ENCODE assay signal across 15 cellular contexts in genomic region chr2:28644760-28645159, GRCh38.
DNase-seq lines count a peak whose midpoint lies in the region; ATAC-seq, FAIRE-seq and TF ChIP-seq lines count a peak whose summit lies in the region.
"Had no signal": no experiment of that assay in that cellular context is flagged by ENCODE, and none has a peak within 500 bp of the region (broad histone marks: within the 10 kb centered on the region; RNA-seq: fewer than 3 reads in every experiment).

No MANE protein-coding gene starts in this region.

- peak; percentile 13 for ATAC-seq in thoracic aorta (ENCODE audit: insufficient number of reproducible peaks, low FRiP score, low read depth)
- ATAC-seq: activated CD8-positive, alpha-beta T cell treated with anti-CD3 and anti-CD28 coated beads, Interleukin-2, amount 10 ng/mL, durations not matched to agents 7 days and 5 days had no signal

- TF ChIP-seq CTCF in H1 (IDR thresholded peaks at IDR 0.05; ENCODE audit: control extremely low read depth in 1 of 3, insufficient read depth in 1 of 3, low read depth in 1 of 3, low read length in 3 of 3) (no peak), thoracic aorta (IDR thresholded peaks at IDR 0.05) (no peak)

- no peak overlapping the region for H3K9ac ChIP-seq in H1 (replicated peaks in 1 of 4; ENCODE audit: extremely low read depth in 1 of 4, low read depth in 3 of 4, low read length in 3 of 4)
- H3K9ac ChIP-seq in mesendoderm (ENCODE audit: low read length) = no peak overlapping the region

- no peak for TF ChIP-seq RAD21 in H1 (IDR thresholded peaks at IDR 0.05 in 1 of 2, conservative IDR thresholded peaks at IDR 0.05 in 1 of 2; ENCODE audit: low read depth in 2 of 2, low read length in 2 of 2)

- no peak overlapping the region for H4K91ac ChIP-seq in H1 (replicated peaks; ENCODE audit: insufficient read length, low read length)

- H3K4me2 ChIP-seq in H1 (ENCODE audit: insufficient read depth in 1 of 2, low read depth in 2 of 2, low read length in 2 of 2) (no peak overlapping the region), mesendoderm (ENCODE audit: low read length) (no peak overlapping the region)

- CTCF ChIA-PET in H1 (lab: Charles Lee; ENCODE audit: partially characterized antibody) = interaction anchor here (2.4 kb wide), 1 partner anchor 11 kb away, joined by 4 read pairs; no protein-coding TSS in a partner anchor

- no peak overlapping the region for H2BK120ac ChIP-seq in H1 (replicated peaks; ENCODE audit: low read depth, low read length)
- no peak overlapping the region for H2BK120ac ChIP-seq in mesendoderm (ENCODE audit: low read depth, low read length)

- H3K4ac ChIP-seq in H1 (replicated peaks; ENCODE audit: insufficient read length, low read depth, low read length) (no peak overlapping the region), mesendoderm (ENCODE audit: low read depth, low read length) (no peak overlapping the region)

- H3K4me3 ChIP-seq in H1 (ENCODE audit: extremely low read depth in 1 of 4, insufficient read depth in 2 of 4, low read depth in 3 of 4, low read length in 4 of 4) (no peak overlapping the region), mesendoderm (ENCODE audit: low read length) (no peak overlapping the region), thoracic aorta (peak overlapping the region; percentile 8)

- H3K79me2 ChIP-seq in H1 (ENCODE audit: control insufficient read depth in 1 of 2, insufficient read depth in 2 of 2, low read length in 2 of 2) (no peaks in the 10 kb centered on the region), mesendoderm (ENCODE audit: control insufficient read depth, insufficient read depth, low read length) (no peaks in the 10 kb centered on the region)

- H3K4me1 ChIP-seq in H1 (replicated peaks in 1 of 4; ENCODE audit: control insufficient read depth in 3 of 4, insufficient read depth in 4 of 4, low read length in 3 of 4) = peaks cover 0 to 10% (median 2%) of the 10 kb centered on the region in 4 experiments; a peak in 2 of 7 replicates
- no peaks in the 10 kb centered on the region for H3K4me1 ChIP-seq in mesendoderm (ENCODE audit: control insufficient read depth, low read depth, low read length)
- peaks cover 16 to 76% of the 10 kb centered on the region in 2 donors for H3K4me1 ChIP-seq in thoracic aorta (ENCODE audit: control insufficient read depth in 1 of 2, low read depth in 2 of 2)

- no peaks in the 10 kb centered on the region for H3K27me3 ChIP-seq in H1 (replicated peaks in 1 of 4; ENCODE audit: control insufficient read depth in 3 of 4, extremely low read depth in 1 of 4, insufficient read depth in 3 of 4, low read length in 3 of 4)
- no peaks in the 10 kb centered on the region for H3K27me3 ChIP-seq in mesendoderm (ENCODE audit: insufficient read depth, low read length, poor library complexity)
- H3K27me3 ChIP-seq in thoracic aorta (replicated peaks; ENCODE audit: insufficient read depth) = no peaks in the 10 kb centered on the region

- H2AK5ac ChIP-seq in H1 (ENCODE audit: low read depth, low read length) (no peak overlapping the region), mesendoderm (ENCODE audit: low read length) (no peak overlapping the region)

- WGBS in H1 (ENCODE audit: extremely low coverage in 1 of 2, insufficient coverage in 1 of 2, insufficient read length in 1 of 2, insufficient replicate concordance in 2 of 2, low coverage in 1 of 2, low lambda C conversion rate in 2 of 2, missing lambda C conversion rate in 1 of 2), 2 experiments = 85% methylated on average over 7 of the region's 7 CpGs; no CpG with 5 or more reads in 1 of the 2 experiments
- no CpG with 5 or more reads among the region's 7 CpGs for WGBS in mesendoderm (ENCODE audit: extremely low coverage, insufficient coverage, low lambda C conversion rate)

- DNase-seq in NCI-H69 (lab: John Stamatoyannopoulos, UW) (peak; percentile 32), H1 (ENCODE audit: low read depth in 1 of 2, low spot score in 2 of 2) (no peak), mesendoderm (peak; percentile 44), thoracic aorta (ENCODE audit: low spot score) (no peak), NCI-H2081 (lab: John Stamatoyannopoulos, UW) (no peak), NCI-H2196 treated with DMSO at 0.1 percent for 48 hours (lab: John Stamatoyannopoulos, UW; ENCODE audit: unreplicated experiment) (no peak), SW 1271 (lab: John Stamatoyannopoulos, UW) (no peak), HPDE6-E6E7 (ENCODE audit: extremely low spot score) (no peak)
- DNase-seq: activated CD8-positive, alpha-beta T cell treated with anti-CD3 and anti-CD28 coated beads, Interleukin-2, amount 10 ng/mL, durations not matched to agents 7 days and 5 days; DMS 273 treated with DMSO at 0.1 percent for 48 hours; NCI-H1694 treated with DMSO at 0.1 percent for 48 hours; NCI-H526 treated with DMSO at 0.1 percent for 48 hours; T-helper 1 cell; WERI-Rb-1 had no signal

- H3K79me1 ChIP-seq in H1 (ENCODE audit: low read depth, low read length) (no peaks in the 10 kb centered on the region), mesendoderm (ENCODE audit: low read length) (no peaks in the 10 kb centered on the region)

- POLR2A ChIA-PET in H1 (lab: Charles Lee; ENCODE audit: partially characterized antibody) = no interaction called here

- H3K9me3 ChIP-seq in H1 (ENCODE audit: insufficient read depth in 2 of 2, low read depth in 1 of 2, low read length in 1 of 2) = no peaks in the 10 kb centered on the region
- H3K9me3 ChIP-seq in thoracic aorta = no peaks in the 10 kb centered on the region

- H3K27ac ChIP-seq in H1 (ENCODE audit: low read depth, low read length) = no peak overlapping the region
- H3K27ac ChIP-seq in mesendoderm (ENCODE audit: low read depth, low read length) = no peak overlapping the region
- peak overlapping the region; percentile 93 to 95 for H3K27ac ChIP-seq in thoracic aorta
- H3K27ac ChIP-seq: WERI-Rb-1 had no signal

- H3K14ac ChIP-seq in H1 (ENCODE audit: insufficient read length) = no peak overlapping the region

- 0 out of 2 replicates have a peak overlapping the region, but pooled peaks have one; percentile 9 for H2BK20ac ChIP-seq in H1 (ENCODE audit: low read length)

- TF ChIP-seq EP300 in H1 (IDR thresholded peaks at IDR 0.05; ENCODE audit: borderline replicate concordance in 1 of 2, low read depth in 2 of 2, low read length in 2 of 2) = no peak

- H3K18ac ChIP-seq in H1 (ENCODE audit: extremely low read depth, low read length) (no peak overlapping the region), mesendoderm (ENCODE audit: low read length) (no peak overlapping the region)

- no peak for FAIRE-seq in H1 (lab: Jason Lieb, UNC)
- FAIRE-seq: colon had no signal

- H2BK12ac ChIP-seq in H1 (ENCODE audit: low read depth, low read length) = no peak overlapping the region

- H4K5ac ChIP-seq in H1 (ENCODE audit: insufficient read length, low read depth, low read length) = no peak overlapping the region
- no peak overlapping the region for H4K5ac ChIP-seq in mesendoderm (ENCODE audit: low read length)

- H3K36me3 ChIP-seq in H1 (ENCODE audit: control insufficient read depth in 2 of 4, insufficient read depth in 4 of 4, low read length in 3 of 4) (no peaks in the 10 kb centered on the region), mesendoderm (ENCODE audit: control insufficient read depth, insufficient read depth, low read length) (no peaks in the 10 kb centered on the region), thoracic aorta (no peaks in the 10 kb centered on the region)
- H3K36me3 ChIP-seq: WERI-Rb-1 had no signal

- no peak overlapping the region for H3K23ac ChIP-seq in H1 (ENCODE audit: insufficient read length)
- no peak overlapping the region for H3K23ac ChIP-seq in mesendoderm (ENCODE audit: low read length)

- H2BK15ac ChIP-seq in H1 (ENCODE audit: low read length) (no peak overlapping the region), mesendoderm (replicated peaks; ENCODE audit: low read depth) (no peak overlapping the region)

- no peak overlapping the region for H3K56ac ChIP-seq in H1 (replicated peaks; ENCODE audit: insufficient read length, low read depth, low read length)
- no peak overlapping the region for H3K56ac ChIP-seq in mesendoderm (ENCODE audit: low read length)

- no peak overlapping the region for H4K8ac ChIP-seq in H1 (ENCODE audit: extremely low read depth, insufficient read depth, low read length)
- no peak overlapping the region for H4K8ac ChIP-seq in mesendoderm (ENCODE audit: low read depth, low read length)

- no peak for TF ChIP-seq POLR2A in H1 (IDR thresholded peaks at IDR 0.05; ENCODE audit: control extremely low read depth in 1 of 2, low read depth in 2 of 2, low read length in 2 of 2)

- H4K20me1 ChIP-seq in H1 (replicated peaks in 1 of 2; ENCODE audit: control insufficient read depth in 1 of 2, insufficient read depth in 2 of 2, low read length in 2 of 2) = no peaks in the 10 kb centered on the region

- H2BK5ac ChIP-seq in H1 (ENCODE audit: low read depth, low read length) (peak overlapping the region; percentile 48; the same call in 1 of the 2 replicates), mesendoderm (ENCODE audit: low read length) (no peak overlapping the region)

- no peaks in the 10 kb centered on the region for H3K23me2 ChIP-seq in H1 (ENCODE audit: low read depth, low read length)

- no peak overlapping the region for H2AFZ ChIP-seq in H1 (ENCODE audit: low read length)

TF ChIP-seq in H1, 55 proteins besides CTCF, POLR2A, EP300 and RAD21 (continues in another document):
- TF ChIP-seq POLR2AphosphoS5 (IDR thresholded peaks at IDR 0.05; ENCODE audit: low read depth, low read length) (no peak), BACH1 (IDR thresholded peaks at IDR 0.05; ENCODE audit: low read length) (no peak), CTBP2 (IDR thresholded peaks at IDR 0.05; ENCODE audit: borderline replicate concordance, insufficient read depth, insufficient read length, low read length) (no peak), NANOG (IDR thresholded peaks at IDR 0.05; ENCODE audit: insufficient read depth, low read depth, low read length, poor library complexity, severe bottlenecking) (no peak), SRF (IDR thresholded peaks at IDR 0.05; ENCODE audit: low read depth, low read length) (no peak), TBP (IDR thresholded peaks at IDR 0.05; ENCODE audit: low read depth, low read length) (no peak), CHD2 (IDR thresholded peaks at IDR 0.05; ENCODE audit: low read length) (no peak), TEAD4 (IDR thresholded peaks at IDR 0.05; ENCODE audit: low read depth, low read length) (no peak), MAX (IDR thresholded peaks at IDR 0.05) (no peak), SIRT6 (IDR thresholded peaks at IDR 0.05; ENCODE audit: low read length) (no peak), CBX5 (IDR thresholded peaks at IDR 0.05; ENCODE audit: low read depth, low read length) (no peak), TCF12 (IDR thresholded peaks at IDR 0.05; ENCODE audit: low read depth, low read length) (no peak)

Comparison
In these comparisons a context has a peak if more than half of its experiments do, and no peak if none do; other contexts are left out.
1. DNase-seq: peak in NCI-H69 (single experiment) and mesendoderm (single experiment); none in H1 (0 of 2), thoracic aorta (single experiment), NCI-H2081 (0 of 2), NCI-H2196 treated with DMSO at 0.1 percent for 48 hours (single experiment), SW 1271 (0 of 2) and HPDE6-E6E7 (single experiment).
2. H3K27ac ChIP-seq: peak in thoracic aorta (2 of 2); none in H1 (single experiment) and mesendoderm (single experiment).